Comparison of ENCODE assay signal across 25 cellular contexts in genomic region chr15:81096398-81096797, GRCh38. TPM values are rescaled to one million over a fixed set of nuclear protein-coding genes. Genes with fewer than 3 reads are reported as not detected.
"Had no signal": no experiment of that assay in that cellular context is flagged by ENCODE, and none has a peak within 500 bp of the region (broad histone marks: within the 10 kb centered on the region; RNA-seq: fewer than 3 reads in every experiment).

No MANE protein-coding gene starts in this region.

- H3K4me2 ChIP-seq: smooth muscle cell had no signal

- DNase-seq: hypothalamus; immature natural killer cell; kidney; left ventricle myocardium superior; lower lobe of right lung; mammary epithelial cell; mesenchymal stem cell; naive thymus-derived CD8-positive, alpha-beta T cell; nucleus accumbens; pancreas; psoas muscle; right lobe of liver; stimulated activated CD4-positive, alpha-beta T cell treated with anti-CD3 and anti-CD28 coated beads, Interleukin-1b, Interleukin-23, amount 100 ng/mL, for 48 hours; stimulated activated CD4-positive, alpha-beta T cell treated with anti-CD3 and anti-CD28 coated beads, Interleukin-2, amount 100 ng/mL, for 48 hours; stimulated activated CD4-positive, alpha-beta T cell treated with anti-CD3 and anti-CD28 coated beads, Interleukin-4, amount 100 ng/mL, for 4 hours; stimulated activated CD8-positive, alpha-beta memory T cell treated with anti-CD3 and anti-CD28 coated beads, Interleukin-4, amount 100 ng/mL, for 48 hours; stimulated activated naive CD4-positive, alpha-beta T cell treated with Interleukin-2 at 50 U/mL for 16 hours; stimulated activated naive CD8-positive, alpha-beta T cell treated with anti-CD3 and anti-CD28 coated beads, Interleukin-15, amount 100 ng/mL, for 72 hours; substantia nigra had no signal

- H3K9me3 ChIP-seq: lower lobe of right lung, pancreas, psoas muscle, right lobe of liver, tibial nerve had no signal

- H3K4me1 ChIP-seq: right lobe of liver had no signal

- FAIRE-seq: islet of Langerhans, kidney, pancreas, urothelium cell line had no signal

- H3K36me3 ChIP-seq: lower lobe of right lung, pancreas, right lobe of liver, tibial nerve had no signal

- H3K27me3 ChIP-seq: pancreas, right lobe of liver had no signal

- H3K27ac ChIP-seq: lower lobe of right lung, pancreas, psoas muscle, right lobe of liver, tibial nerve had no signal

- ATAC-seq: left ventricle myocardium superior; lower lobe of right lung; naive thymus-derived CD8-positive, alpha-beta T cell; pancreas; psoas muscle; stimulated activated memory B cell treated with anti-CD40 and anti-IgM and Interleukin-4, amounts not matched to agents 10 μg/mL and 1 μg/mL and 100 μg/mL, for 72 hours; stimulated activated naive CD8-positive, alpha-beta T cell treated with anti-CD3 and anti-CD28 coated beads, Interleukin-15, amount 100 ng/mL, for 72 hours had no signal

- H3K4me3 ChIP-seq: lower lobe of right lung, pancreas, psoas muscle, right lobe of liver, smooth muscle cell, tibial nerve had no signal

RNA-seq across cellular contexts. Expression of gene CFAP161, which starts 37.7 kb away (rescaled TPM):
- total RNA-seq: neural crest cell had no signal
- polyA plus RNA-seq: naive thymus-derived CD8-positive, alpha-beta T cell; smooth muscle cell had no signal
